Comparison of ENCODE assay signal across 8 cellular contexts in the genomic region with DNA sequence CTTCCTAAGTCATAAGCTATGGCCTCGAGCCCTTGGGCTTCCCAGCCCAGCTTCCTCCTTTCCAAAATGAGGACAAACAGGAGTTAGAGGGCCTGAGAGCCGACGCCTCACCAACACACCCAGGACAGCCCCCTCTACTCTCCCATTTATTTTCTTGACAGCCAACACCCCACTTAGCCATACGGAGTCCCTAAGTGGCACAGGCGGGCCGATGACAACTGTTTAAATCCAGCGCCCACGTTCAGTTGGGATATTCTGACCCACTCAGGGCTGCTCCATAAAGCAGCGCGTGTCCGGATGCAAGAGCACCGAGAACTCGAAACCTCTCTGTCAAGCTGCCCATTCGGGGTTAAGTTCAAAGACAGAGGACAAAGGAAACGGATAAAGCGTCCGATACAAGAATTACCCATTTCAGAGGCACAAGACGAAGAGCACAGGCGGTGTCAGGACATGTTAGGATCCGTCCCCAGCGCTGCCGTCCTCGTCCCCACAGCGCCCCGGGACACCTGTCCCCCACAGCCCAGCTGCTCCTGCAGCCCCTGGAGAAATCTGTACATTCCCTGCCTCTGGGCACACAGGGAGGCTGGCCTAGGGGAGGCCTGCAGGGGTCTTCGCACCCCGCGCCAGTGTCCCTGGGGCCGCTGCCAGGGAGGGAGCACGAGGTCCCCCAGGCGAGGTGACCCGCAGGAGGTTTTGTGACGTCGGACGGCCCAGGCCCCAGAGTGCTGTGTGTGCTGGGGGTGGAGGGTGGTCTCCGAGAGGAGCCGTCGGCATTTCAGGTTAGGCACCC. TPM values are rescaled to one million over a fixed set of nuclear protein-coding genes. Genes with fewer than 3 reads are reported as not detected.
DNase-seq lines count a peak whose midpoint lies in the region; ATAC-seq, FAIRE-seq and TF ChIP-seq lines count a peak whose summit lies in the region.

No MANE protein-coding gene starts in this region.

- TF ChIP-seq CTCF in Loucy (conservative IDR thresholded peaks at IDR 0.05; ENCODE audit: low read length) (no peak), astrocyte (IDR thresholded peaks at IDR 0.05; ENCODE audit: insufficient read depth, low read depth, low read length) (no peak)

- H3K4me2 ChIP-seq in Loucy (ENCODE audit: low read depth, low read length, poor library complexity, severe bottlenecking) = peak overlapping the region; percentile 85
- peak overlapping the region; percentile 85 for H3K4me2 ChIP-seq in astrocyte (ENCODE audit: low read length)

- no peak for FAIRE-seq in astrocyte (lab: Jason Lieb, UNC)

- no peak for ATAC-seq in CD4-positive, CD25-positive, alpha-beta regulatory T cell (ENCODE audit: low read depth in 2 of 2)
- ATAC-seq in GM21423 (IDR thresholded peaks at IDR 0.05; ENCODE audit: unreplicated experiment) = peak; percentile 11
- ATAC-seq in stimulated activated naive B cell treated with anti-CD40 and anti-IgM and Interleukin-4, amounts not matched to agents 10 μg/mL and 1 μg/mL and 100 μg/mL, for 72 hours (replicated peaks) = peak; percentile 4 to 14

- H2AFZ ChIP-seq in Loucy (ENCODE audit: low read length) = no peak overlapping the region; the same call in 1 of the 2 replicates
- H2AFZ ChIP-seq in astrocyte (ENCODE audit: low read depth, low read length) = peak overlapping the region; percentile 41

- peak overlapping the region; percentile 77 to 96 (median 92) for H3K27ac Mint-ChIP-seq in CD4-positive, CD25-positive, alpha-beta regulatory T cell
- H3K27ac Mint-ChIP-seq in astrocyte (ENCODE audit: unreplicated experiment) = peak overlapping the region; percentile 41
- peak overlapping the region; percentile 92 to 99 (median 98) for H3K27ac Mint-ChIP-seq in immature natural killer cell
- H3K27ac Mint-ChIP-seq in stimulated activated naive B cell treated with anti-CD40 and anti-IgM and Interleukin-4, amounts not matched to agents 10 μg/mL and 1 μg/mL and 100 μg/mL, for 72 hours = peak overlapping the region; percentile 68

- peak in 1 of 3 donors; percentile 29 for DNase-seq in CD4-positive, CD25-positive, alpha-beta regulatory T cell
- DNase-seq in astrocyte (ENCODE audit: low read depth) = peak; percentile 33
- peak; percentile 32 to 45 (median 39) for DNase-seq in immature natural killer cell
- DNase-seq in stimulated activated naive B cell treated with anti-CD40 and anti-IgM and Interleukin-4, amounts not matched to agents 10 μg/mL and 1 μg/mL and 100 μg/mL, for 72 hours = no peak
- no peak for DNase-seq in NCI-H226
- no peak for DNase-seq in NCI-H1048 (lab: John Stamatoyannopoulos, UW)

- no peaks in the 10 kb centered on the region for H3K9me3 ChIP-seq in CD4-positive, CD25-positive, alpha-beta regulatory T cell (ENCODE audit: control insufficient read depth in 2 of 2, low read length in 2 of 2)
- no peaks in the 10 kb centered on the region for H3K9me3 ChIP-seq in Loucy (ENCODE audit: insufficient read depth, low read depth, low read length)
- no peaks in the 10 kb centered on the region for H3K9me3 ChIP-seq in astrocyte (ENCODE audit: insufficient read depth, low read depth, low read length)

- H4K20me1 ChIP-seq in Loucy (ENCODE audit: insufficient read depth, low read length, poor library complexity, severe bottlenecking) (peaks cover 13% of the 10 kb centered on the region), astrocyte (ENCODE audit: insufficient read depth, low read length) (peaks cover 11% of the 10 kb centered on the region)

- H3K9ac ChIP-seq in Loucy (ENCODE audit: low read depth, low read length, poor library complexity, severe bottlenecking) (peak overlapping the region; percentile 86), astrocyte (ENCODE audit: low read length) (peak overlapping the region; percentile 67)

- no peaks in the 10 kb centered on the region for H3F3A ChIP-seq in Loucy (ENCODE audit: low read depth)

- H3K36me3 Mint-ChIP-seq in CD4-positive, CD25-positive, alpha-beta regulatory T cell = no peaks in the 10 kb centered on the region
- no peaks in the 10 kb centered on the region for H3K36me3 Mint-ChIP-seq in astrocyte (ENCODE audit: low read depth, unreplicated experiment)
- H3K36me3 Mint-ChIP-seq in immature natural killer cell = no peaks in the 10 kb centered on the region
- peaks cover 0 to 9% of the 10 kb centered on the region in 2 donors for H3K36me3 Mint-ChIP-seq in stimulated activated naive B cell treated with anti-CD40 and anti-IgM and Interleukin-4, amounts not matched to agents 10 μg/mL and 1 μg/mL and 100 μg/mL, for 72 hours

- peak overlapping the region; percentile 96 to 99 (median 96) for H3K4me3 Mint-ChIP-seq in CD4-positive, CD25-positive, alpha-beta regulatory T cell
- H3K4me3 Mint-ChIP-seq in astrocyte (ENCODE audit: unreplicated experiment) (peak overlapping the region; percentile 95), immature natural killer cell (peak overlapping the region; percentile 95 to 99 (median 96))
- H3K4me3 Mint-ChIP-seq in stimulated activated naive B cell treated with anti-CD40 and anti-IgM and Interleukin-4, amounts not matched to agents 10 μg/mL and 1 μg/mL and 100 μg/mL, for 72 hours = peak overlapping the region; percentile 90 to 94

- H3K27me3 ChIP-seq in CD4-positive, CD25-positive, alpha-beta regulatory T cell (ENCODE audit: control insufficient read depth, insufficient read depth, low read length) = no peaks in the 10 kb centered on the region
- H3K27me3 ChIP-seq in Loucy (ENCODE audit: insufficient read depth, low read length, poor library complexity, severe bottlenecking) = no peaks in the 10 kb centered on the region
- no peaks in the 10 kb centered on the region for H3K27me3 ChIP-seq in astrocyte (ENCODE audit: insufficient read depth, low read length)

- H3K4me1 ChIP-seq in CD4-positive, CD25-positive, alpha-beta regulatory T cell (ENCODE audit: control insufficient read depth, insufficient read depth, low read length, poor library complexity, severe bottlenecking) = peaks cover 19% of the 10 kb centered on the region
- H3K4me1 ChIP-seq in Loucy (ENCODE audit: insufficient read depth, low read length, poor library complexity, severe bottlenecking) (peaks cover 8% of the 10 kb centered on the region), astrocyte (ENCODE audit: insufficient read depth, low read length) (peaks cover 4% of the 10 kb centered on the region)

- no peaks in the 10 kb centered on the region for H3K9me3 Mint-ChIP-seq in CD4-positive, CD25-positive, alpha-beta regulatory T cell
- H3K9me3 Mint-ChIP-seq in astrocyte (ENCODE audit: unreplicated experiment) (no peaks in the 10 kb centered on the region), immature natural killer cell (no peaks in the 10 kb centered on the region)
- no peaks in the 10 kb centered on the region for H3K9me3 Mint-ChIP-seq in stimulated activated naive B cell treated with anti-CD40 and anti-IgM and Interleukin-4, amounts not matched to agents 10 μg/mL and 1 μg/mL and 100 μg/mL, for 72 hours

- peaks cover 43% of the 10 kb centered on the region for H3K79me2 ChIP-seq in Loucy (ENCODE audit: insufficient read depth, low read length)
- H3K79me2 ChIP-seq in astrocyte (ENCODE audit: insufficient read depth, low read length) = peaks cover 14% of the 10 kb centered on the region

- peaks cover 0 to 55% (median under 1%) of the 10 kb centered on the region in 4 donors for H3K4me1 Mint-ChIP-seq in CD4-positive, CD25-positive, alpha-beta regulatory T cell
- H3K4me1 Mint-ChIP-seq in astrocyte (ENCODE audit: low read depth, unreplicated experiment) = no peaks in the 10 kb centered on the region
- peaks cover 52% of the 10 kb centered on the region in 2 donors for H3K4me1 Mint-ChIP-seq in immature natural killer cell
- H3K4me1 Mint-ChIP-seq in stimulated activated naive B cell treated with anti-CD40 and anti-IgM and Interleukin-4, amounts not matched to agents 10 μg/mL and 1 μg/mL and 100 μg/mL, for 72 hours = peaks cover 11 to 14% of the 10 kb centered on the region in 2 donors

- peak overlapping the region; percentile 82 for H3K4me3 ChIP-seq in CD4-positive, CD25-positive, alpha-beta regulatory T cell (ENCODE audit: low read depth, low read length)
- H3K4me3 ChIP-seq in Loucy (ENCODE audit: low read length, poor library complexity, severe bottlenecking) (peak overlapping the region; percentile 79), astrocyte (ENCODE audit: insufficient read depth, low read depth, low read length) (peak overlapping the region; percentile 57)

- peak overlapping the region; percentile 43 for H3K27ac ChIP-seq in CD4-positive, CD25-positive, alpha-beta regulatory T cell (ENCODE audit: insufficient read depth, low read length, poor library complexity, severe bottlenecking)
- no peak overlapping the region for H3K27ac ChIP-seq in astrocyte (ENCODE audit: low read depth, low read length)

- no peaks in the 10 kb centered on the region for H3K36me3 ChIP-seq in CD4-positive, CD25-positive, alpha-beta regulatory T cell (ENCODE audit: control insufficient read depth, insufficient read depth, low read length)
- no peaks in the 10 kb centered on the region for H3K36me3 ChIP-seq in Loucy (ENCODE audit: insufficient read depth, low read length)
- H3K36me3 ChIP-seq in astrocyte (ENCODE audit: insufficient read depth, low read length) = no peaks in the 10 kb centered on the region

- H3K27me3 Mint-ChIP-seq in CD4-positive, CD25-positive, alpha-beta regulatory T cell = no peaks in the 10 kb centered on the region
- H3K27me3 Mint-ChIP-seq in astrocyte (ENCODE audit: low read depth, unreplicated experiment) (no peaks in the 10 kb centered on the region), immature natural killer cell (ENCODE audit: low read depth in 3 of 3) (peaks cover 11 to 32% (median 28%) of the 10 kb centered on the region in 3 donors)
- H3K27me3 Mint-ChIP-seq in stimulated activated naive B cell treated with anti-CD40 and anti-IgM and Interleukin-4, amounts not matched to agents 10 μg/mL and 1 μg/mL and 100 μg/mL, for 72 hours = no peaks in the 10 kb centered on the region

- H3K9me2 ChIP-seq in Loucy (replicated peaks; ENCODE audit: low read depth, low read length) = no peaks in the 10 kb centered on the region

RNA-seq across cellular contexts. Expression of a gene that starts 1.2 kb away (rescaled TPM):
- total RNA-seq in CD4-positive, CD25-positive, alpha-beta regulatory T cell = 103 TPM
- 10 to 100 TPM; 47.5 to 60.1 (median 55.9) TPM for polyA plus RNA-seq in CD4-positive, CD25-positive, alpha-beta regulatory T cell
- total RNA-seq in astrocyte = 19.8 and 27.3 TPM in 2 replicates
- 100 to 1,000 TPM in 1 of 3 donors, 10 to 100 TPM in 2; 65.3 to 117 (median 65.9) TPM for polyA plus RNA-seq in immature natural killer cell

Comparison
In these comparisons a context has a peak if more than half of its experiments do, and no peak if none do; other contexts are left out.
1. ATAC-seq: peak in GM21423 (single experiment) and stimulated activated naive B cell treated with anti-CD40 and anti-IgM and Interleukin-4, amounts not matched to agents 10 μg/mL and 1 μg/mL and 100 μg/mL, for 72 hours (2 of 2); none in CD4-positive, CD25-positive, alpha-beta regulatory T cell (0 of 2).
2. DNase-seq: peak in astrocyte (single experiment) and immature natural killer cell (3 of 3); none in stimulated activated naive B cell treated with anti-CD40 and anti-IgM and Interleukin-4, amounts not matched to agents 10 μg/mL and 1 μg/mL and 100 μg/mL, for 72 hours (single experiment), NCI-H226 (single experiment) and NCI-H1048 (single experiment).
3. H3K27ac Mint-ChIP-seq: peak in every context shown above with its lines; median percentile 98 in immature natural killer cell; 92 in CD4-positive, CD25-positive, alpha-beta regulatory T cell; 68 in stimulated activated naive B cell treated with anti-CD40 and anti-IgM and Interleukin-4, amounts not matched to agents 10 μg/mL and 1 μg/mL and 100 μg/mL, for 72 hours; 41 in astrocyte.
4. Peak in every context shown above with its lines, with median percentiles within 50 percentile points of each other: H3K4me3 ChIP-seq and H3K4me3 Mint-ChIP-seq.